In the genomic region with DNA sequence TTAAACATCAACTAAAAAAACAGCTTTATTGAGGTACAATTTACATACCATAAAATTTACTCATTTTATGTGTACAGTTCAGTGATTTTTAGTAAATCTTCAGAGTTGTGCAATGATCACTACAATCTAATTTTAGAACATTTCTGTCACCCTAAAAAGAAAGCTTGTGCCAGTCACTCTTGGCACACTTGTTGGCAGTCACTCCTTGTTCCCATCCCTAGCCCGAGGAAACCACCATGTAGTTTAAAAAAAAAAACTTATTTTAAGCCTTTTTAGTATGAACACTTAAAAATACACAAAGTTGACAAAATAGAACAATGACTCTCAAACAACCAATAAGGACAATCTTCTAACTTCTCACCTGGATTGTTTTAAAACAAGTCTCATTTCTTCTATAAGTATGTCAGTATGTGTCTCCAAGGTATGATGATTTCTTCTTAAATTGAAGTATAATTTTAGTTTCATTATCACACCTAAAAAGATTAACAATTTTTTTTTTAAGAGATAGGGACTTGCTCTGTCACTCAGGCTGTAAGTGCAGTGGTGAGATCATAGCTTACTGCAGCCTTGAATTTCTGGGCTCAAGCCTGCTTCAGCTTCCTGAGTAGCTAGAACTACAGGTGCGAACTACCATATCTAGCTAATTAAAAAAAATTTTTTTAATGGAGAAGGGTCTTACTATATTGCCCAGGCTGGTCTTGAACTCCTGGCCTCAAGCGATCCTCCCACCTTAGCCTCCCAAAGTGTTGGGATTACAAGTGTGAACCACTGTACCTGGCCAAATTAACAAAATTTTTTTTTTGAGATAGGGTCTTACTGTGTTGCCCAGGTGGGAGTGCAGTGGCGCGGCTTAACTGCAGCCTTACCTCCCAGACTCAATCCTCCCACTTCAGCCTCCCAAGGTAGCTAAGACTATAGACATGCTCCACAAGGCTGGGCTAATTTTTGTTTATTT, we compare ENCODE assay signal across 15 cellular contexts. TPM values are rescaled to one million over a fixed set of nuclear protein-coding genes. Genes with fewer than 3 reads are reported as not detected.
"Had no signal": no experiment of that assay in that cellular context is flagged by ENCODE, and none has a peak within 500 bp of the region (broad histone marks: within the 10 kb centered on the region; RNA-seq: fewer than 3 reads in every experiment).

No MANE protein-coding gene starts in this region.

- FAIRE-seq: TTC549 had no signal

- ATAC-seq: activated CD8-positive, alpha-beta T cell treated with anti-CD3 and anti-CD28 coated beads, Interleukin-2, amount 10 ng/mL, durations not matched to agents 7 days and 5 days; stimulated activated naive B cell treated with anti-CD40 and anti-IgM and Interleukin-4, amounts not matched to agents 10 μg/mL and 1 μg/mL and 100 μg/mL, for 72 hours had no signal

- H3K36me3 ChIP-seq: brain microvascular endothelial cell, esophagus muscularis mucosa, ovary had no signal

- H3K27me3 ChIP-seq: brain microvascular endothelial cell, esophagus muscularis mucosa, ovary had no signal

- DNase-seq: activated CD4-positive, alpha-beta T cell treated with anti-CD3 and anti-CD28 coated beads, Interleukin-2, amount 10 ng/mL, durations not matched to agents 24 days and 14 days; activated CD4-positive, CD25-positive, alpha-beta regulatory T cell; activated CD8-positive, alpha-beta T cell treated with anti-CD3 and anti-CD28 coated beads, Interleukin-2, amount 10 ng/mL, durations not matched to agents 7 days and 5 days; activated naive CD8-positive, alpha-beta T cell treated with anti-CD3 and anti-CD28 coated beads, Interleukin-2, amount 10 ng/mL, durations not matched to agents 7 days and 5 days; brain microvascular endothelial cell; cortex of kidney; effector CD4-positive, alpha-beta T cell; naive B cell; ovary; stimulated activated CD4-positive, alpha-beta T cell treated with anti-CD3 and anti-CD28 coated beads, Interleukin-4, amount 100 ng/mL, for 1 hour; stimulated activated naive B cell treated with anti-CD40 and anti-IgM and Interleukin-4, amounts not matched to agents 10 μg/mL and 1 μg/mL and 100 μg/mL, for 72 hours; T-helper 2 cell had no signal

- H3K27ac ChIP-seq: brain microvascular endothelial cell, esophagus muscularis mucosa, ovary had no signal

- H3K9me3 ChIP-seq: esophagus muscularis mucosa, ovary had no signal

- H3K4me3 ChIP-seq: esophagus muscularis mucosa, ovary had no signal

- H3K4me1 ChIP-seq: esophagus muscularis mucosa had no signal

RNA-seq across cellular contexts. Expression of a gene that starts 53.2 kb away (rescaled TPM):
- total RNA-seq: activated CD8-positive, alpha-beta T cell treated with anti-CD3 and anti-CD28 coated beads, Interleukin-2, amount 10 ng/mL, durations not matched to agents 7 days and 5 days; activated naive CD8-positive, alpha-beta T cell treated with anti-CD3 and anti-CD28 coated beads, Interleukin-2, amount 10 ng/mL, durations not matched to agents 7 days and 5 days; mononuclear cell had no signal
